Comparison of ENCODE assay signal across 27 cellular contexts in the genomic region with DNA sequence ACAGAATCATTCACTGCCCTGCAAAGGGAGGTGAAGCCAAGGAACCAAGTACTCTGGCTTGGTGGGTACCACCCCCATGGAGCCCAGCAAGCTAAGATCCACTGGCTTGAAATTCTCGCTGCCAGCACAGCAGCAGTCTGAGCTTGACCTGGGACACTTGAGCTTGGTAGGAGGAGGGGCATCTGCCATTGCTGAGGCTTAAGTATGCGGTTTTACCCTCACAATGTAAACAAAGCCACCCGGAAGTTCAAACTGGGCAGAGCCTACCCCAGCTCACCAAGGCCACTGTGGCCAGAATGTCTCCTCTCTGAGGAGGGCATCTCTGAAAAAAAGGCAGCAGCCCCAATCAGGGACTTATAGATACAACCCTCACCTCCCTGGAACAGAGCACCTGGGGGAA.
"Had no signal": no experiment of that assay in that cellular context is flagged by ENCODE, and none has a peak within 500 bp of the region (broad histone marks: within the 10 kb centered on the region; RNA-seq: fewer than 3 reads in every experiment).

No MANE protein-coding gene starts in this region.

- H3K4me1 Mint-ChIP-seq: naive thymus-derived CD4-positive, alpha-beta T cell; nephron; neural progenitor cell had no signal

- ATAC-seq: esophagus mucosa; gastrocnemius medialis; left lobe of liver; naive thymus-derived CD4-positive, alpha-beta T cell; sciatic nerve had no signal

- H3K4me3 Mint-ChIP-seq: naive thymus-derived CD4-positive, alpha-beta T cell; nephron; neural progenitor cell had no signal

- H3K9me3 ChIP-seq: gastrocnemius medialis, right atrium auricular region, stomach, thyroid gland had no signal

- H3K27ac ChIP-seq: dorsolateral prefrontal cortex, epithelial cell of prostate, gastrocnemius medialis, neural progenitor cell, parathyroid adenoma, right atrium auricular region, stomach, thyroid gland had no signal

- H3K27ac Mint-ChIP-seq: naive thymus-derived CD4-positive, alpha-beta T cell; nephron; neural progenitor cell; progenitor cell of endocrine pancreas had no signal

- DNase-seq: dorsolateral prefrontal cortex; effector CD4-positive, alpha-beta T cell; foreskin fibroblast; gastrocnemius medialis; head of caudate nucleus; kidney; mesenchymal stem cell; midbrain; naive thymus-derived CD4-positive, alpha-beta T cell; stimulated activated CD4-positive, alpha-beta T cell treated with anti-CD3 and anti-CD28 coated beads, Interleukin-12 subunit alpha, Interleukin-12 subunit beta, amount 100 ng/mL, for 4 hours; stimulated activated CD4-positive, alpha-beta T cell treated with anti-CD3 and anti-CD28 coated beads, Interleukin-1b, Interleukin-23, amount 100 ng/mL, for 48 hours; stimulated activated CD4-positive, alpha-beta T cell treated with anti-CD3 and anti-CD28 coated beads, Interleukin-4, amount 100 ng/mL, for 1 hour; stimulated activated CD8-positive, alpha-beta memory T cell treated with anti-CD3 and anti-CD28 coated beads, Interleukin-4, amount 100 ng/mL, for 48 hours; stimulated activated naive CD4-positive, alpha-beta T cell; stomach; thyroid gland; trophoblast cell had no signal

- H3K36me3 Mint-ChIP-seq: neural progenitor cell had no signal

- H3K27me3 Mint-ChIP-seq: naive thymus-derived CD4-positive, alpha-beta T cell; progenitor cell of endocrine pancreas had no signal

- H3K27me3 ChIP-seq: dorsolateral prefrontal cortex, gastrocnemius medialis, neural progenitor cell, right atrium auricular region, stomach, thyroid gland had no signal

- H3K9me3 Mint-ChIP-seq: neural progenitor cell had no signal

- H3K4me1 ChIP-seq: gastrocnemius medialis, neural progenitor cell, parathyroid adenoma, right atrium auricular region, stomach, thyroid gland had no signal

- H3K36me3 ChIP-seq: gastrocnemius medialis, neural progenitor cell, right atrium auricular region, stomach, thyroid gland had no signal

- H3K4me3 ChIP-seq: dorsolateral prefrontal cortex, gastrocnemius medialis, neural progenitor cell, right atrium auricular region, smooth muscle cell, stomach, thyroid gland had no signal
